Comparison of ENCODE assay signal across 12 cellular contexts in the genomic region with DNA sequence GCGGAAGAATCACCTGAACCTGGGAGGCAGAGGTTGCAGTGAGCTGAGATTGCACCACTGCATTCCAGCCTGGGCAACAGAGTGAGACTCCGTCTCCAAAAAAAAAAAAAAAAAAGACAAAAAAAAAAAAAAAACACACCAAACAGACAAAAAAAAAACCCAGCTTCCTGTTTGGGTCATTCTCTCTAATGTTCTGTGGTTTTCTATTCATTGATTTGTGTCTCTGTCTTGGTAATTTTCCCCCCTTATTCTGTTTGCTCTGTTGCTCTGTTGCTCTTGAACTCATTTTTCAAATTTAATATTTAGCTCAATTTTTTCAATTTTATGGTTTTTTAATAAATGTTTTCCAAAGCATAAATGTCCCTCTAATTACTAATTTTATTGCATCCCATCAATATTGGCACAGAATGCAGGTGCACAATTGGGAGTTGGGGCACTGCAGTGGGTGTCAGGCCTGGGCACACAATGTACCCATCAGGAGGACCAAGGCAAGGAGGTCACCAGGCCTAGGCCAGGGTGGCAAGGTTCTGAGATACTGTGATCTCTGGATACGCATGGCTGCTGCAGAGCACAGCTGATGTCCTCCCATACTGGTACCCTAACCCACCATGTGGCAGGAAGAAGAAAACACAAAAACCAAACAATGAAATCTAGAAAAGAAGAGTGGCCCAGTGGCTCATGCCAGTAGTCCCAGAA. TPM values are rescaled to one million over a fixed set of nuclear protein-coding genes. Genes with fewer than 3 reads are reported as not detected.
DNase-seq lines count a peak whose midpoint lies in the region; ATAC-seq and TF ChIP-seq lines count a peak whose summit lies in the region.
"Had no signal": no experiment of that assay in that cellular context is flagged by ENCODE, and none has a peak within 500 bp of the region (broad histone marks: within the 10 kb centered on the region; RNA-seq: fewer than 3 reads in every experiment).

No MANE protein-coding gene starts in this region.

- H3K9me3 ChIP-seq in DND-41 (ENCODE audit: insufficient read depth, low read length, severe bottlenecking) (no peaks in the 10 kb centered on the region), body of pancreas (no peaks in the 10 kb centered on the region)
- H3K9me3 ChIP-seq: esophagus muscularis mucosa had no signal

- peaks cover 8% of the 10 kb centered on the region for H3K4me1 Mint-ChIP-seq in activated naive CD8-positive, alpha-beta T cell treated with anti-CD3 and anti-CD28 coated beads, Interleukin-2, amount 50 U/mL, for 24 hours

- H3K36me3 ChIP-seq in DND-41 (ENCODE audit: insufficient read depth, low read length): no peaks in the 10 kb centered on the region
- H3K36me3 ChIP-seq in body of pancreas (replicated peaks in 1 of 2; ENCODE audit: insufficient read depth in 1 of 2, low read depth in 2 of 2): no peaks in the 10 kb centered on the region
- H3K36me3 ChIP-seq: esophagus muscularis mucosa had no signal

- no peaks in the 10 kb centered on the region for H3K9me3 Mint-ChIP-seq in activated naive CD8-positive, alpha-beta T cell treated with anti-CD3 and anti-CD28 coated beads, Interleukin-2, amount 50 U/mL, for 24 hours

- no peak overlapping the region for H3K4me3 Mint-ChIP-seq in activated naive CD8-positive, alpha-beta T cell treated with anti-CD3 and anti-CD28 coated beads, Interleukin-2, amount 50 U/mL, for 24 hours

- H4K20me1 ChIP-seq in DND-41 (ENCODE audit: insufficient read depth, low read length): no peaks in the 10 kb centered on the region

- DNase-seq in DND-41: peak; percentile 32
- DNase-seq in activated naive CD8-positive, alpha-beta T cell treated with anti-CD3 and anti-CD28 coated beads, Interleukin-2, amount 50 U/mL, for 24 hours: no peak
- no peak for DNase-seq in stimulated activated CD4-positive, alpha-beta T cell treated with anti-CD3 and anti-CD28 coated beads, Interleukin-2, amount 100 ng/mL, for 48 hours
- DNase-seq in body of pancreas: no peak
- DNase-seq in NCI-H187 (lab: John Stamatoyannopoulos, UW): no peak
- DNase-seq: activated CD4-positive, alpha-beta T cell treated with anti-CD3 and anti-CD28 coated beads for 1 hour; NCI-H187 treated with DMSO at 0.1 percent for 48 hours had no signal

- WGBS in body of pancreas, 2 donors: 72 to 82% methylated on average over 3 of the region's 3 CpGs

- no peak for TF ChIP-seq POLR2A in body of pancreas (IDR thresholded peaks at IDR 0.05)

- no peaks in the 10 kb centered on the region for H3K27me3 Mint-ChIP-seq in activated naive CD8-positive, alpha-beta T cell treated with anti-CD3 and anti-CD28 coated beads, Interleukin-2, amount 50 U/mL, for 24 hours

- 0 out of 2 replicates have a peak overlapping the region, but pooled peaks have one; percentile 14 for H2AFZ ChIP-seq in DND-41 (ENCODE audit: low read depth, low read length)

- intact Hi-C loops in body of pancreas (cut with DNase I): loop anchor here (5.0 kb wide), 1 partner anchor 61 kb away; no protein-coding TSS in a partner anchor

- no peaks in the 10 kb centered on the region for H3K79me2 ChIP-seq in DND-41 (ENCODE audit: insufficient read depth, low read length)

- no peaks in the 10 kb centered on the region for H3K36me3 Mint-ChIP-seq in activated naive CD8-positive, alpha-beta T cell treated with anti-CD3 and anti-CD28 coated beads, Interleukin-2, amount 50 U/mL, for 24 hours (ENCODE audit: low read depth)

- peak overlapping the region; percentile 79 for H3K27ac ChIP-seq in DND-41 (ENCODE audit: low read length)
- H3K27ac ChIP-seq in body of pancreas: no peak overlapping the region
- H3K27ac ChIP-seq: esophagus muscularis mucosa, HL-60 had no signal

- H3K27ac Mint-ChIP-seq in activated naive CD8-positive, alpha-beta T cell treated with anti-CD3 and anti-CD28 coated beads, Interleukin-2, amount 50 U/mL, for 24 hours: peak overlapping the region; percentile 53

- peak; percentile 78 for ATAC-seq in DND-41 (ENCODE audit: insufficient read depth, low read depth)
- ATAC-seq in GM19395 (IDR thresholded peaks at IDR 0.05; ENCODE audit: unreplicated experiment): peak; percentile 58
- ATAC-seq in HG03175 (IDR thresholded peaks at IDR 0.05; ENCODE audit: unreplicated experiment): peak; percentile 66
- ATAC-seq in activated naive CD8-positive, alpha-beta T cell treated with anti-CD3 and anti-CD28 coated beads, Interleukin-2, amount 50 U/mL, for 24 hours: peak; percentile 57
- no peak for ATAC-seq in body of pancreas
- no peak for ATAC-seq in HG02870 (IDR thresholded peaks at IDR 0.05; ENCODE audit: unreplicated experiment)

- H3K4me1 ChIP-seq in DND-41 (ENCODE audit: insufficient read depth, low read length): peaks cover 18% of the 10 kb centered on the region
- H3K4me1 ChIP-seq in body of pancreas: no peaks in the 10 kb centered on the region

- H3K9ac ChIP-seq in DND-41 (ENCODE audit: low read depth, low read length): peak overlapping the region; percentile 2; the same call in 1 of the 2 replicates

- TF ChIP-seq CTCF in DND-41 (IDR thresholded peaks at IDR 0.05; ENCODE audit: borderline replicate concordance, extremely low read depth, low read length, poor library complexity, severe bottlenecking): no peak
- no peak for TF ChIP-seq CTCF in body of pancreas (IDR thresholded peaks at IDR 0.05)

- H3K4me3 ChIP-seq in DND-41 (ENCODE audit: low read depth in 1 of 2, low read length in 2 of 2) (no peak overlapping the region), body of pancreas (no peak overlapping the region)
- H3K4me3 ChIP-seq: esophagus muscularis mucosa had no signal

- H3K4me2 ChIP-seq in DND-41 (ENCODE audit: insufficient read depth, low read length): peak overlapping the region; percentile 57

- no peaks in the 10 kb centered on the region for H3K27me3 ChIP-seq in DND-41 (ENCODE audit: insufficient read depth, low read length, poor library complexity)
- no peaks in the 10 kb centered on the region for H3K27me3 ChIP-seq in body of pancreas
- H3K27me3 ChIP-seq: esophagus muscularis mucosa had no signal

RNA-seq across cellular contexts. Expression of gene GNPTAB, which starts 8.0 kb away (rescaled TPM):
- total RNA-seq in body of pancreas: 10 to 100 TPM; 15.5 to 27.2 TPM

RNA-seq across cellular contexts. Expression of gene DRAM1, which starts 38.6 kb away (rescaled TPM):
- total RNA-seq in body of pancreas: 10 to 100 TPM in 1 of 2 donors, 1 to 10 TPM in 1; 2.6 to 14.5 TPM

Comparison
In these comparisons a context has a peak if more than half of its experiments do, and no peak if none do; other contexts are left out.
1. ATAC-seq: peak in DND-41 (single experiment), GM19395 (single experiment), HG03175 (single experiment) and activated naive CD8-positive, alpha-beta T cell treated with anti-CD3 and anti-CD28 coated beads, Interleukin-2, amount 50 U/mL, for 24 hours (single experiment); none in body of pancreas (single experiment) and HG02870 (single experiment).